ENCODE assay signal across 8 cellular contexts in the genomic region with DNA sequence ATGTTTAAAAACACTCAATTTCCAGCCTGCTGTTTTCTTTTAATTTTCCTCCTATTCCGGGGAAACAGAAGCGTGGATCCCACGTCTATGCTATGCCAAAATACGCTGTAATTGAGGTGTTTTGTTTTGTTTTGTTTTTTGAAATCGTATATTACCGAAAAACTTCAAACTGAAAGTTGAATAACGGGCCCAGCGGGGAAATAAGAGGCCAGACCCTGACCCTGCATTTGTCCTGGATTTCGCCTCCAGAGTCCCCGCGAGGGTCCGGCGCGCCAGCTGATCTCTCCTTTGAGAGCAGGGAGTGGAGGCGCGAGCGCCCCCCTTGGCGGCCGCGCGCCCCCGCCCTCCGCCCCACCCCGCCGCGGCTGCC. TPM values are rescaled to one million over a fixed set of nuclear protein-coding genes. Genes with fewer than 3 reads are reported as not detected.
DNase-seq lines count a peak whose midpoint lies in the region; ATAC-seq and TF ChIP-seq lines count a peak whose summit lies in the region.

No MANE protein-coding gene starts in this region.

- intact Hi-C loops in Calu3 (cut with micrococcal nuclease; ENCODE audit: unreplicated experiment) = loop anchor here (2.0 to 5.0 kb wide), 2 partner anchors 65 to 130 kb away; no protein-coding TSS in a partner anchor
- intact Hi-C loops in prostate gland (cut with DNase I) = loop anchor here (10.0 kb wide), 1 partner anchor 1088 kb away; no protein-coding TSS in a partner anchor

- BruUV-seq in Calu3 (replicated peaks; lab: Mats Ljungman, UMichigan) = no TSS peak

- H3K4me3 ChIP-seq in fibroblast of the aortic adventitia (ENCODE audit: low read depth, low read length) = peak overlapping the region; percentile 86
- H3K4me3 ChIP-seq in prostate gland = peak overlapping the region; percentile 40 to 50

- H3K36me3 ChIP-seq in prostate gland = no peaks in the 10 kb centered on the region

- POLR2A ChIA-PET in RWPE1 (lab: Yijun Ruan, JAX; ENCODE audit: low non-redundant PET) = no interaction called here

- CTCF ChIA-PET in Calu3 (lab: Charles Lee) = no interaction called here
- CTCF ChIA-PET in RWPE1 (lab: Yijun Ruan, JAX) = interaction anchor here (0.5 to 1.5 kb wide), 3 partner anchors 130 to 1157 kb away, joined by 3 to 7 read pairs (median 4); no protein-coding TSS in a partner anchor

- H3K4me3 Mint-ChIP-seq in Calu3 (ENCODE audit: low read depth, unreplicated experiment) = peak overlapping the region; percentile 76

- ATAC-seq in GM21423 (IDR thresholded peaks at IDR 0.05; ENCODE audit: unreplicated experiment) (no peak), GM21723 (IDR thresholded peaks at IDR 0.05; ENCODE audit: unreplicated experiment) (no peak), HG03565 (IDR thresholded peaks at IDR 0.05; ENCODE audit: unreplicated experiment) (no peak), GM19035 (IDR thresholded peaks at IDR 0.05; ENCODE audit: unreplicated experiment) (no peak)

- DNase-seq in Calu3 (no peak), RWPE1 (ENCODE audit: low spot score) (no peak), fibroblast of the aortic adventitia (ENCODE audit: low read depth) (no peak), prostate gland (ENCODE audit: low spot score) (no peak)

- TF ChIP-seq CTCF in Calu3 (IDR thresholded peaks at IDR 0.05; ENCODE audit: unreplicated experiment) (no peak), RWPE1 (conservative IDR thresholded peaks at IDR 0.05; ENCODE audit: low read depth) (peak; percentile 41; the same call in 1 of the 2 replicates), fibroblast of the aortic adventitia (IDR thresholded peaks at IDR 0.05; ENCODE audit: insufficient read depth, low read length) (no peak), prostate gland (IDR thresholded peaks at IDR 0.05) (no peak)

- TF ChIP-seq POLR2A in prostate gland (IDR thresholded peaks at IDR 0.05) = no peak

- H3K27ac Mint-ChIP-seq in Calu3 (ENCODE audit: unreplicated experiment) = no peak overlapping the region

- peak overlapping the region; percentile 88 for H3K27ac ChIP-seq in RWPE1
- H3K27ac ChIP-seq in prostate gland = no peak overlapping the region

- H3K27me3 Mint-ChIP-seq in Calu3 (ENCODE audit: unreplicated experiment) = no peaks in the 10 kb centered on the region

- WGBS in prostate gland = 6% methylated on average over 18 of the region's 26 CpGs

- H3K9me3 ChIP-seq in prostate gland = no peaks in the 10 kb centered on the region

- peaks cover 23% of the 10 kb centered on the region for H3K36me3 Mint-ChIP-seq in Calu3 (ENCODE audit: insufficient read depth, unreplicated experiment)

- no peaks in the 10 kb centered on the region for H3K9me3 Mint-ChIP-seq in Calu3 (ENCODE audit: low read depth, unreplicated experiment)

- H3K27me3 ChIP-seq in prostate gland (replicated peaks; ENCODE audit: insufficient read depth) = no peaks in the 10 kb centered on the region

- no peaks in the 10 kb centered on the region for H3K4me1 ChIP-seq in prostate gland (replicated peaks)

- H3K4me1 Mint-ChIP-seq in Calu3 (ENCODE audit: low read depth, unreplicated experiment) = peaks cover 8% of the 10 kb centered on the region

RNA-seq across cellular contexts. Expression of gene BMP2, which starts 0.3 kb away (rescaled TPM):
- total RNA-seq in Calu3 (2022) = 4.5 and 5.6 TPM in 2 replicates
- 10.6 and 12.3 TPM in 2 replicates for total RNA-seq in fibroblast of the aortic adventitia (ENCODE audit: low replicate concordance)
- 1 to 10 TPM; 4.3 to 5.6 TPM for total RNA-seq in prostate gland
